ENCODE assay signal across 9 cellular contexts in genomic region chr2:177799531-177799930, GRCh38.
DNase-seq lines count a peak whose midpoint lies in the region; ATAC-seq and TF ChIP-seq lines count a peak whose summit lies in the region.
"Had no signal": no experiment of that assay in that cellular context is flagged by ENCODE, and none has a peak within 500 bp of the region (broad histone marks: within the 10 kb centered on the region; RNA-seq: fewer than 3 reads in every experiment).

No MANE protein-coding gene starts in this region.

- DNase-seq in DMS 273 treated with DMSO at 0.1 percent for 48 hours (lab: John Stamatoyannopoulos, UW), result peak; percentile 12
- peak; percentile 25 for DNase-seq in SKM-1 (lab: John Stamatoyannopoulos, UW; ENCODE audit: unreplicated experiment)
- no peak for DNase-seq in right atrium auricular region (ENCODE audit: low spot score)
- no peak for DNase-seq in coronary artery (ENCODE audit: low spot score)
- DNase-seq in uterus, result no peak
- no peak for DNase-seq in NCI-H128 (lab: John Stamatoyannopoulos, UW; ENCODE audit: unreplicated experiment)
- DNase-seq in activated CD4-positive, CD25-positive, alpha-beta regulatory T cell treated with anti-CD3 and anti-CD28 coated beads, Interleukin-2, amount 50 U/mL, for 72 hours, result no peak
- DNase-seq: left cardiac atrium had no signal

- peak; percentile 35 to 60 for TF ChIP-seq CTCF in right atrium auricular region (IDR thresholded peaks at IDR 0.05)
- TF ChIP-seq CTCF in coronary artery (IDR thresholded peaks at IDR 0.05), result no peak
- TF ChIP-seq CTCF in uterus (IDR thresholded peaks at IDR 0.05), result peak in 1 of 4 experiments; percentile 41

- intact Hi-C loops in uterus (cut with DNase I; ENCODE audit: low total_unique reads), result no loop called here

- H3K36me3 ChIP-seq in right atrium auricular region (no peaks in the 10 kb centered on the region), uterus (no peaks in the 10 kb centered on the region)

- peak; percentile 50 for ATAC-seq in HG03521 (IDR thresholded peaks at IDR 0.05; ENCODE audit: unreplicated experiment)

- H3K4me3 ChIP-seq in right atrium auricular region (no peak overlapping the region), coronary artery (no peak overlapping the region), uterus (no peak overlapping the region)

- H3K27ac ChIP-seq in right atrium auricular region (no peak overlapping the region), coronary artery (no peak overlapping the region), uterus (no peak overlapping the region)

- no peak for TF ChIP-seq POLR2A in uterus (IDR thresholded peaks at IDR 0.05)

- H3K4me1 ChIP-seq in right atrium auricular region (no peaks in the 10 kb centered on the region), uterus (no peaks in the 10 kb centered on the region)

- H3K9me3 ChIP-seq in right atrium auricular region, result no peaks in the 10 kb centered on the region
- no peaks in the 10 kb centered on the region for H3K9me3 ChIP-seq in uterus

- H3K27me3 ChIP-seq in right atrium auricular region (no peaks in the 10 kb centered on the region), uterus (no peaks in the 10 kb centered on the region)

Comparison
In these comparisons a context has a peak if more than half of its experiments do, and no peak if none do; other contexts are left out.
1. DNase-seq: peak in DMS 273 treated with DMSO at 0.1 percent for 48 hours (single experiment) and SKM-1 (single experiment); none in right atrium auricular region (single experiment), coronary artery (single experiment), uterus (0 of 2), NCI-H128 (single experiment) and activated CD4-positive, CD25-positive, alpha-beta regulatory T cell treated with anti-CD3 and anti-CD28 coated beads, Interleukin-2, amount 50 U/mL, for 72 hours (single experiment).